ENCODE assay signal across 8 cellular contexts in the genomic region with DNA sequence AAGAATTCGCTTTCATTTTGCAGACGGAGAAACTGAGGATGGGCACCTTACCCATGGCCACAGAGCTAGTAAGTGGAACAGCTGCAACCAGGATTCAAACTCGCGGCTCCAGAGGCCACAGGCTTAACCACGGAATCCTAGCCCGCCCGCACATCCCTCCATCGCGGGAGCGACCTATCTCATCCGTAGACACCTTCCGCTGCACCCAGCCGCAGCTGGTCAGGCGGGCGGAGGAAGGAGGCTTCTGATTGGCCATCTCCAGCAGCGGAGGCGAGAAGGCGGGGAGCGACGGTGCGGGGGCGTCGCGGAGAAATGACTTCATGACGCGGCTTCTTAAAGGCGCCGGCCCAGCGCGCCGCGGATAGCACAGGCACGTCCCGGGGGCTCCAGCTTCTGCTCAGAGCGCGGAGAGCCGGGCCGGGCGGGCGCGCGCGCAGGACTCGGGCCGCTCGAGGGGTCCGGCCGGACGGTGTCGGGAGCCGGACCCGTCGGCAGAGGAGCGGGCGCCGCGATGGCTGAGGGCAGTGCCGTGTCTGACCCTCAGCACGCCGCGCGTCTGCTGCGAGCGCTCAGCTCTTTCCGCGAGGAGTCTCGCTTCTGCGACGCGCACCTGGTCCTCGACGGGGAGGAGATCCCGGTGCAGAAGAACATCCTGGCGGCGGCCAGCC. TPM values are rescaled to one million over a fixed set of nuclear protein-coding genes. Genes with fewer than 3 reads are reported as not detected.
A peak's percentile ranks its signal among the peaks of the same experiment; 100 is the strongest.
DNase-seq lines count a peak whose midpoint lies in the region; ATAC-seq and TF ChIP-seq lines count a peak whose summit lies in the region.

A gene with protein sequence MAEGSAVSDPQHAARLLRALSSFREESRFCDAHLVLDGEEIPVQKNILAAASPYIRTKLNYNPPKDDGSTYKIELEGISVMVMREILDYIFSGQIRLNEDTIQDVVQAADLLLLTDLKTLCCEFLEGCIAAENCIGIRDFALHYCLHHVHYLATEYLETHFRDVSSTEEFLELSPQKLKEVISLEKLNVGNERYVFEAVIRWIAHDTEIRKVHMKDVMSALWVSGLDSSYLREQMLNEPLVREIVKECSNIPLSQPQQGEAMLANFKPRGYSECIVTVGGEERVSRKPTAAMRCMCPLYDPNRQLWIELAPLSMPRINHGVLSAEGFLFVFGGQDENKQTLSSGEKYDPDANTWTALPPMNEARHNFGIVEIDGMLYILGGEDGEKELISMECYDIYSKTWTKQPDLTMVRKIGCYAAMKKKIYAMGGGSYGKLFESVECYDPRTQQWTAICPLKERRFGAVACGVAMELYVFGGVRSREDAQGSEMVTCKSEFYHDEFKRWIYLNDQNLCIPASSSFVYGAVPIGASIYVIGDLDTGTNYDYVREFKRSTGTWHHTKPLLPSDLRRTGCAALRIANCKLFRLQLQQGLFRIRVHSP (plus strand): TSS at position 360 of the 668 bp plus-strand sequence. CDS start 152 bp downstream, at position 512.

- 0 out of 2 replicates have a peak, but pooled peaks cover 3% of the 10 kb centered on the region for H3K36me3 ChIP-seq in BJ (ENCODE audit: control insufficient read depth, insufficient read depth, low read length)

- peak within 1 kb of the TSS; percentile 72 for H3K27ac ChIP-seq in cingulate gyrus (ENCODE audit: low read depth, low read length)

- POLR2A ChIA-PET in BJ (lab: Charles Lee) = interaction anchor here (0.7 kb wide), 1 partner anchor 134 kb away, joined by 3 read pairs; no protein-coding TSS in a partner anchor

- DNase-seq in BJ (ENCODE audit: low read depth) = peak; percentile 78
- DNase-seq in GM19240 (ENCODE audit: insufficient read length, low spot score) = peak; percentile 91
- DNase-seq in NCI-H524 (lab: John Stamatoyannopoulos, UW) = peak; percentile 92 to 96
- DNase-seq in activated CD4-positive, alpha-beta T cell treated with anti-CD3 and anti-CD28 coated beads for 48 hours = peak; percentile 96
- peak; percentile 96 for DNase-seq in kidney glomerular epithelial cell (lab: John Stamatoyannopoulos, UW)
- DNase-seq in stimulated activated CD4-positive, alpha-beta T cell treated with anti-CD3 and anti-CD28 coated beads, Interleukin-15, amount 100 ng/mL, for 48 hours (ENCODE audit: low read depth in 2 of 2) = peak; percentile 93 to 94

- no peak for TF ChIP-seq CTCF in BJ (IDR thresholded peaks at IDR 0.05; ENCODE audit: insufficient read depth, low read depth, low read length)

- ATAC-seq in HG03457 (IDR thresholded peaks at IDR 0.05; ENCODE audit: unreplicated experiment) = peak; percentile 85

- H3K4me3 ChIP-seq in BJ (ENCODE audit: low read depth, low read length) = peak within 1 kb of the TSS; percentile 77

- CTCF ChIA-PET in BJ (lab: Yijun Ruan, JAX) = interaction anchor here (1.3 to 1.4 kb wide), 3 partner anchors 66 to 415 kb away, joined by 3 to 5 read pairs (median 4); no protein-coding TSS in a partner anchor

- H3K27me3 ChIP-seq in BJ (ENCODE audit: control insufficient read depth, insufficient read depth, low read length) = no peaks in the 10 kb centered on the region

RNA-seq across cellular contexts. Expression of the gene that starts here (rescaled TPM):
- 2.1 and 4.1 TPM in 2 replicates for polyA plus RNA-seq in BJ (2011; rRNA removed)
- polyA minus RNA-seq in BJ (2011; rRNA and poly(A)+ RNA removed) = 10.9 and 12.0 TPM in 2 replicates

Comparison
In these comparisons a context has a peak if more than half of its experiments do, and no peak if none do; other contexts are left out.
1. Peak in every context shown above with its lines: DNase-seq, ATAC-seq, H3K4me3 ChIP-seq and H3K27ac ChIP-seq.